In genomic region chr7:92914645-92915044, GRCh38 we compare ENCODE assay signal across 31 cellular contexts.
"Had no signal": no experiment of that assay in that cellular context is flagged by ENCODE, and none has a peak within 500 bp of the region (broad histone marks: within the 10 kb centered on the region; RNA-seq: fewer than 3 reads in every experiment).

No MANE protein-coding gene starts in this region.

- H3K9me3 ChIP-seq: body of pancreas, colonic mucosa, esophagus squamous epithelium, gastroesophageal sphincter, heart right ventricle had no signal

- H3K9me3 Mint-ChIP-seq: activated naive CD4-positive, alpha-beta T cell treated with anti-CD3 and anti-CD28 coated beads for 36 hours; T-helper 2 cell treated with Interferon-gamma antibody and Interleukin-4, amounts not matched to agents 5 μg/mL and 100 μg/mL, for 36 hours; WTC11 had no signal

- H3K36me3 Mint-ChIP-seq: activated naive CD8-positive, alpha-beta T cell; WTC11 had no signal

- H3K4me3 ChIP-seq: body of pancreas, cardiac muscle cell, colonic mucosa, esophagus squamous epithelium, gastroesophageal sphincter, heart right ventricle had no signal

- H3K27ac ChIP-seq: body of pancreas, colonic mucosa, epithelial cell of prostate, esophagus squamous epithelium, gastroesophageal sphincter, heart right ventricle had no signal

- FAIRE-seq: endometrium, endothelial cell of umbilical vein had no signal

- DNase-seq: activated CD4-positive, alpha-beta memory T cell treated with anti-CD3 and anti-CD28 coated beads, Interleukin-2, amount 10 ng/mL, durations not matched to agents 7 days and 5 days; activated CD4-positive, alpha-beta T cell treated with anti-CD3 and anti-CD28 coated beads for 1 hour; activated CD4-positive, alpha-beta T cell treated with anti-CD3 and anti-CD28 coated beads for 4 hours; activated CD4-positive, alpha-beta T cell treated with anti-CD3 and anti-CD28 coated beads, Interleukin-2, amount 10 ng/mL, durations not matched to agents 7 days and 5 days; activated CD4-positive, alpha-beta T cell treated with anti-CD3 and anti-CD28 coated beads, Interleukin-2, amount 50 U/mL, for 4 hours; activated CD8-positive, alpha-beta memory T cell treated with anti-CD3 and anti-CD28 coated beads, Interleukin-2, amount 50 U/mL, for 48 hours; activated effector memory CD4-positive, alpha-beta T cell treated with anti-CD3 and anti-CD28 coated beads, Interleukin-2, amount 50 U/mL, for 16 hours; activated naive CD4-positive, alpha-beta T cell treated with anti-CD3 and anti-CD28 coated beads for 36 hours; activated T-cell treated with anti-CD3 and anti-CD28 coated beads for 4 hours; activated T-cell treated with anti-CD3 and anti-CD28 coated beads, Interleukin-2, amount 50 U/mL, for 24 hours; amniotic stem cell; anterior cingulate cortex; body of pancreas; central memory CD4-positive, alpha-beta T cell; cerebellar nuclear complex; colonic mucosa; effector CD8-positive, alpha-beta T cell; esophagus squamous epithelium; foreskin melanocyte; heart right ventricle; T-helper 1 cell; T-helper 17 cell had no signal

- H3K27ac Mint-ChIP-seq: activated CD4-positive, alpha-beta memory T cell treated with anti-CD3 and anti-CD28 coated beads, Interleukin-2, amount 10 ng/mL, durations not matched to agents 7 days and 5 days; activated CD4-positive, alpha-beta T cell treated with anti-CD3 and anti-CD28 coated beads, Interleukin-2, amount 10 ng/mL, durations not matched to agents 7 days and 5 days; activated naive CD4-positive, alpha-beta T cell treated with anti-CD3 and anti-CD28 coated beads for 36 hours; activated naive CD8-positive, alpha-beta T cell; activated T-cell treated with anti-CD3 and anti-CD28 coated beads, Interleukin-2, amount 50 U/mL, for 24 hours; activated T-helper 2 cell treated with anti-CD3 and anti-CD28 coated beads, Interferon-gamma antibody, Interleukin-2, Interleukin-4, amounts not matched to agents 10 μg/mL and 5 μg/mL and 100 μg/mL, durations not matched to agents 14 hours and 24 hours and 36 hours; T-helper 17 cell; T-helper 2 cell treated with Interferon-gamma antibody and Interleukin-4, amounts not matched to agents 5 μg/mL and 100 μg/mL, for 36 hours; WTC11 had no signal

- H3K27me3 Mint-ChIP-seq: activated naive CD8-positive, alpha-beta T cell; activated T-cell treated with anti-CD3 and anti-CD28 coated beads, Interleukin-2, amount 50 U/mL, for 24 hours had no signal

- H3K27me3 ChIP-seq: body of pancreas, cardiac muscle cell, colonic mucosa, esophagus squamous epithelium, gastroesophageal sphincter, heart right ventricle had no signal

- H3K4me1 Mint-ChIP-seq: activated CD4-positive, alpha-beta memory T cell treated with anti-CD3 and anti-CD28 coated beads, Interleukin-2, amount 10 ng/mL, durations not matched to agents 7 days and 5 days; activated CD4-positive, alpha-beta T cell treated with anti-CD3 and anti-CD28 coated beads, Interleukin-2, amount 10 ng/mL, durations not matched to agents 7 days and 5 days; T-helper 17 cell had no signal

- H3K36me3 ChIP-seq: cardiac muscle cell, colonic mucosa, esophagus squamous epithelium, gastroesophageal sphincter, heart right ventricle had no signal

- H3K4me1 ChIP-seq: colonic mucosa, esophagus squamous epithelium had no signal

- H3K4me3 Mint-ChIP-seq: activated CD4-positive, alpha-beta memory T cell treated with anti-CD3 and anti-CD28 coated beads, Interleukin-2, amount 10 ng/mL, durations not matched to agents 7 days and 5 days; activated CD4-positive, alpha-beta T cell treated with anti-CD3 and anti-CD28 coated beads, Interleukin-2, amount 10 ng/mL, durations not matched to agents 7 days and 5 days; activated naive CD4-positive, alpha-beta T cell treated with anti-CD3 and anti-CD28 coated beads for 36 hours; activated naive CD8-positive, alpha-beta T cell; activated T-cell treated with anti-CD3 and anti-CD28 coated beads, Interleukin-2, amount 50 U/mL, for 24 hours; T-helper 17 cell; T-helper 2 cell treated with Interferon-gamma antibody and Interleukin-4, amounts not matched to agents 5 μg/mL and 100 μg/mL, for 36 hours; WTC11 had no signal

- ATAC-seq: body of pancreas, gastroesophageal sphincter, heart right ventricle, T-helper 17 cell, WTC11 had no signal
